In the genomic region with DNA sequence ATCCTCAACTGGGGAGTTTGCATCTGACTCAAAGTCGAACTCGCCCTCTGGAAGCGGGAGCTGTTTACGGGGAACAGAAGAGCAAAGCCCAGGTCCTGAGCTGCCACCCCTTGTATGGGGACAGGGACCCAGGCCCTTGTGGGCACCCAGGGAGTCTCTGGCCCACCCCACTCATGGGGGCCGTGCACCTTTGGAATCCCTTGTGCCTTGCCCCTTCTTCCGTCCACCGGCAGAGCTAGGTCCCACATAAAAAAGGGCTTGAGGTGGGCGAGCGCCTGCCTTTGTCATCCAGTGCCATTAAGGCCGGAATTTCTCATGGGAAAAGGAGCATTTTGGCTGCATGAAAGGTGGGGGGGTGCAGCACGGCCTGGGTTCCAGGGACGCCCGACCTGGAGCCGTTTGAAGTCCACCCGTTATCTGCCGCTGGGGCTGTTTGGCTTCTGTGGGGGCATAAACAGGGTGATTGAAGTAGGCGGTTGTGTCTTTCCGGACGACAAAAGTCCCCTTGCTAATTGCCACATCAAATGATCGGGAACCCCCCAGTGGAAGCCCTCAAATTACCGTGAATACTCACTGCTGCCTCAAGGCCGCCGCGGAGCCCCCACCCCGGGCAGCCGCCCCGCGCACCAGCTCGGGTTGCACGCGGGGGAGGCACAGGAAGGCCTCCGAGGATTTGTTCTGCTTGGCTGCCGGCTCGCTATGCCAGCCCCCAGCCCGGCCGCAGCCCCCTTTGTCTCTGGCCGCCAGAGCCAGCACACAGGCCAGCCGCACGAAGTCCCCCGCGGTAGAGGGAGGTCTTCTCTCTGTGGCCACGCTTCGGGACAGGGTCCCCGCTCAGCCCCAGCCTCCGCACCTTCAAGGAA, we compare ENCODE assay signal across 1 cellular context.
TF ChIP-seq lines count a peak whose summit lies in the region.

No MANE protein-coding gene starts in this region.

TF ChIP-seq in IMR-90, 13 proteins besides CTCF, POLR2A, EP300 and RAD21 (continued from another document):
- TF ChIP-seq, protein P1, sequence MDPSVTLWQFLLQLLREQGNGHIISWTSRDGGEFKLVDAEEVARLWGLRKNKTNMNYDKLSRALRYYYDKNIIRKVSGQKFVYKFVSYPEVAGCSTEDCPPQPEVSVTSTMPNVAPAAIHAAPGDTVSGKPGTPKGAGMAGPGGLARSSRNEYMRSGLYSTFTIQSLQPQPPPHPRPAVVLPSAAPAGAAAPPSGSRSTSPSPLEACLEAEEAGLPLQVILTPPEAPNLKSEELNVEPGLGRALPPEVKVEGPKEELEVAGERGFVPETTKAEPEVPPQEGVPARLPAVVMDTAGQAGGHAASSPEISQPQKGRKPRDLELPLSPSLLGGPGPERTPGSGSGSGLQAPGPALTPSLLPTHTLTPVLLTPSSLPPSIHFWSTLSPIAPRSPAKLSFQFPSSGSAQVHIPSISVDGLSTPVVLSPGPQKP (IDR thresholded peaks at IDR 0.05; ENCODE audit: borderline replicate concordance, low read depth, low read length) = no peak
- TF ChIP-seq MAFK (IDR thresholded peaks at IDR 0.05; ENCODE audit: low read depth, low read length) (no peak), MAZ (IDR thresholded peaks at IDR 0.05; ENCODE audit: borderline replicate concordance, low read depth, low read length) (no peak), FOS (IDR thresholded peaks at IDR 0.05; ENCODE audit: low read depth, low read length) (no peak)
- TF ChIP-seq, protein P2, sequence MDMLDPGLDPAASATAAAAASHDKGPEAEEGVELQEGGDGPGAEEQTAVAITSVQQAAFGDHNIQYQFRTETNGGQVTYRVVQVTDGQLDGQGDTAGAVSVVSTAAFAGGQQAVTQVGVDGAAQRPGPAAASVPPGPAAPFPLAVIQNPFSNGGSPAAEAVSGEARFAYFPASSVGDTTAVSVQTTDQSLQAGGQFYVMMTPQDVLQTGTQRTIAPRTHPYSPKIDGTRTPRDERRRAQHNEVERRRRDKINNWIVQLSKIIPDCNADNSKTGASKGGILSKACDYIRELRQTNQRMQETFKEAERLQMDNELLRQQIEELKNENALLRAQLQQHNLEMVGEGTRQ (IDR thresholded peaks at IDR 0.05; ENCODE audit: low read depth, low read length) = no peak
